ENCODE assay signal across 16 cellular contexts in the genomic region with DNA sequence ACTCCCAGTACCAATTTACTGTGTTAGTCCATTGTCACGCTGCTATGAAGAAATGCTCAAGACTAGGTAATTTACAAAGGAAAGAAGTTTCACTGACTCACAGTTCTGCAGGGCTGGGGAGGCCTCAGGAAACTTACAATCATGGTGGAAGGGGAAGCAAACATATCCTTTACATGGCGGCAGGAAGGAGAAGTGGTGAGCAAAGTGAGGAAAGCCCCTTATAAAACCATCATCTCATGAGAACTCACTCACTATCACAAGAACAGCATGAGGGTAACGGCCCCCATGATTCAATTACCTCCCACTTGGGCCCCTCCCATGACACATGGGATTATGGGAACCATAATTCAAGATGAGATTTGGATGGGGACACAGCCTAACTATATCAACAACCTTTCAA. TPM values are rescaled to one million over a fixed set of nuclear protein-coding genes. Genes with fewer than 3 reads are reported as not detected.
DNase-seq lines count a peak whose midpoint lies in the region; ATAC-seq, FAIRE-seq and TF ChIP-seq lines count a peak whose summit lies in the region.
"Had no signal": no experiment of that assay in that cellular context is flagged by ENCODE, and none has a peak within 500 bp of the region (broad histone marks: within the 10 kb centered on the region; RNA-seq: fewer than 3 reads in every experiment).

No MANE protein-coding gene starts in this region.

- H3K36me3 Mint-ChIP-seq in stimulated activated naive CD8-positive, alpha-beta T cell treated with anti-CD3 and anti-CD28 coated beads, Interleukin-15, Interleukin-2, amounts not matched to agents 100 ng/mL and 50 ng/mL, for 24 hours (ENCODE audit: low read depth) = peaks cover 28% of the 10 kb centered on the region
- peaks cover 25 to 42% of the 10 kb centered on the region in 2 donors for H3K36me3 Mint-ChIP-seq in naive B cell

- H3K27me3 Mint-ChIP-seq in stimulated activated naive CD8-positive, alpha-beta T cell treated with anti-CD3 and anti-CD28 coated beads, Interleukin-15, Interleukin-2, amounts not matched to agents 100 ng/mL and 50 ng/mL, for 24 hours = no peaks in the 10 kb centered on the region
- H3K27me3 Mint-ChIP-seq in naive B cell = no peaks in the 10 kb centered on the region

- H3K27ac ChIP-seq in small intestine (ENCODE audit: low read depth in 1 of 2, low read length in 1 of 2) = no peak overlapping the region

- ATAC-seq in stimulated activated naive CD8-positive, alpha-beta T cell treated with anti-CD3 and anti-CD28 coated beads, Interleukin-15, Interleukin-2, amounts not matched to agents 100 U/mL and 50 U/mL, for 24 hours = no peak
- ATAC-seq in naive B cell (ENCODE audit: low read depth in 2 of 2) = peak; percentile 93 to 96
- ATAC-seq: SK-N-SH treated with all-trans-retinoic acid at 6 μM for 48 hours had no signal

- no peak for DNase-seq in stimulated activated naive CD8-positive, alpha-beta T cell treated with anti-CD3 and anti-CD28 coated beads, Interleukin-15, Interleukin-2, amounts not matched to agents 100 U/mL and 50 U/mL, for 24 hours
- DNase-seq in NB4 (ENCODE audit: low read depth) = peak; percentile 30
- peak; percentile 33 for DNase-seq in naive B cell
- no peak for DNase-seq in small intestine
- no peak for DNase-seq in T-helper 2 cell
- DNase-seq in COLO668 (lab: John Stamatoyannopoulos, UW; ENCODE audit: unreplicated experiment) = no peak
- DNase-seq: DMS 273 treated with DMSO at 0.1 percent for 48 hours, Karpas-422, NCI-H2107, NCI-H446, NCI-H748 treated with DMSO at 0.1 percent for 48 hours, SHP77 had no signal

- H3K9me3 ChIP-seq in small intestine (ENCODE audit: control insufficient read depth, low read depth) = no peaks in the 10 kb centered on the region

- H3K4me1 ChIP-seq in small intestine (ENCODE audit: control insufficient read depth in 2 of 2, insufficient read depth in 1 of 2, low read depth in 1 of 2, low read length in 1 of 2) = no peaks in the 10 kb centered on the region

- TF ChIP-seq CTCF in NB4 (IDR thresholded peaks at IDR 0.05; ENCODE audit: low read depth, low read length) = no peak

- peak overlapping the region; percentile 36 for H3K27ac Mint-ChIP-seq in stimulated activated naive CD8-positive, alpha-beta T cell treated with anti-CD3 and anti-CD28 coated beads, Interleukin-15, Interleukin-2, amounts not matched to agents 100 ng/mL and 50 ng/mL, for 24 hours
- peak overlapping the region; percentile 80 to 95 (median 88) for H3K27ac Mint-ChIP-seq in naive B cell

- no peak overlapping the region for H3K4me3 ChIP-seq in NB4 (ENCODE audit: low read depth, low read length)
- H3K4me3 ChIP-seq in small intestine (ENCODE audit: low read depth in 1 of 2, low read length in 2 of 2) = no peak overlapping the region

- no peak for TF ChIP-seq POLR2A in NB4 (IDR thresholded peaks at IDR 0.05; ENCODE audit: extremely low read depth, insufficient read length)

- H3K36me3 ChIP-seq in small intestine (ENCODE audit: control insufficient read depth in 2 of 2, insufficient read depth in 2 of 2, low read length in 2 of 2) = peaks cover 0 to 6% of the 10 kb centered on the region in 2 donors

- 84 to 93% (median 92%) methylated on average over 3 of the region's 3 CpGs for WGBS in small intestine, 3 donors

- FAIRE-seq in small intestine (lab: Jason Lieb, UNC) = no peak
- FAIRE-seq: H1, RCC 7860 had no signal

- peaks cover 15% of the 10 kb centered on the region for H3K4me1 Mint-ChIP-seq in stimulated activated naive CD8-positive, alpha-beta T cell treated with anti-CD3 and anti-CD28 coated beads, Interleukin-15, Interleukin-2, amounts not matched to agents 100 ng/mL and 50 ng/mL, for 24 hours (ENCODE audit: low read depth)
- H3K4me1 Mint-ChIP-seq in naive B cell = peaks cover 25 to 62% (median 41%) of the 10 kb centered on the region in 3 donors

- H3K4me3 Mint-ChIP-seq in stimulated activated naive CD8-positive, alpha-beta T cell treated with anti-CD3 and anti-CD28 coated beads, Interleukin-15, Interleukin-2, amounts not matched to agents 100 ng/mL and 50 ng/mL, for 24 hours = no peak overlapping the region
- peak overlapping the region in 2 of 8 donors; percentile 38 to 40 for H3K4me3 Mint-ChIP-seq in naive B cell

- H3K9me3 Mint-ChIP-seq in stimulated activated naive CD8-positive, alpha-beta T cell treated with anti-CD3 and anti-CD28 coated beads, Interleukin-15, Interleukin-2, amounts not matched to agents 100 ng/mL and 50 ng/mL, for 24 hours = no peaks in the 10 kb centered on the region
- peaks cover 0 to 14% (median 6%) of the 10 kb centered on the region in 7 donors for H3K9me3 Mint-ChIP-seq in naive B cell

- H3K27me3 ChIP-seq in small intestine (ENCODE audit: control insufficient read depth in 2 of 2, insufficient read depth in 2 of 2, low read length in 2 of 2) = no peaks in the 10 kb centered on the region

RNA-seq across cellular contexts. Expression of gene USF3, which starts 20.2 kb away (rescaled TPM):
- polyA plus RNA-seq in naive B cell (ENCODE audit: low read depth in 6 of 6) (10 to 100 TPM in 5 of 6 donors, 1 to 10 TPM in 1; 9.3 to 19.3 (median 12.7) TPM), small intestine (1 to 10 TPM; 3.2 to 9.8 (median 5.0) TPM)

Comparison
In these comparisons a context has a peak if more than half of its experiments do, and no peak if none do; other contexts are left out.
1. DNase-seq: peak in NB4 (single experiment) and naive B cell (single experiment); none in stimulated activated naive CD8-positive, alpha-beta T cell treated with anti-CD3 and anti-CD28 coated beads, Interleukin-15, Interleukin-2, amounts not matched to agents 100 U/mL and 50 U/mL, for 24 hours (single experiment), small intestine (single experiment), T-helper 2 cell (0 of 5) and COLO668 (single experiment).